8 cellular contexts compared by ENCODE assay signal in genomic region chr2:99488587-99488998, GRCh38. TPM values are rescaled to one million over a fixed set of nuclear protein-coding genes. Genes with fewer than 3 reads are reported as not detected.
DNase-seq lines count a peak whose midpoint lies in the region; ATAC-seq lines count a peak whose summit lies in the region.

No MANE protein-coding gene starts in this region.

- peaks cover 4% of the 10 kb centered on the region for H3K27me3 Mint-ChIP-seq in activated CD4-positive, alpha-beta memory T cell treated with anti-CD3 and anti-CD28 coated beads, Interleukin-2, amount 10 ng/mL, durations not matched to agents 7 days and 5 days

- H3K9me3 Mint-ChIP-seq in activated CD4-positive, alpha-beta memory T cell treated with anti-CD3 and anti-CD28 coated beads, Interleukin-2, amount 10 ng/mL, durations not matched to agents 7 days and 5 days: no peaks in the 10 kb centered on the region

- POLR2A ChIA-PET in activated CD4-positive, alpha-beta memory T cell treated with anti-CD3 and anti-CD28 coated beads, Interleukin-2, amount 10 ng/mL, durations not matched to agents 7 days and 5 days (lab: Charles Lee): interaction anchor here (1.0 kb wide), 1 partner anchor 152 kb away, joined by 5 read pairs; the partner anchor contains the start of genes EIF5B and TXNDC9

- H3K36me3 Mint-ChIP-seq in activated CD4-positive, alpha-beta memory T cell treated with anti-CD3 and anti-CD28 coated beads, Interleukin-2, amount 10 ng/mL, durations not matched to agents 7 days and 5 days (ENCODE audit: low read depth): peaks cover 12% of the 10 kb centered on the region

- CTCF ChIA-PET in activated CD4-positive, alpha-beta memory T cell treated with anti-CD3 and anti-CD28 coated beads, Interleukin-2, amount 10 ng/mL, durations not matched to agents 7 days and 5 days (lab: Charles Lee): no interaction called here

- peaks cover 23% of the 10 kb centered on the region for H3K4me1 Mint-ChIP-seq in activated CD4-positive, alpha-beta memory T cell treated with anti-CD3 and anti-CD28 coated beads, Interleukin-2, amount 10 ng/mL, durations not matched to agents 7 days and 5 days

- peak overlapping the region; percentile 91 for H3K27ac Mint-ChIP-seq in activated CD4-positive, alpha-beta memory T cell treated with anti-CD3 and anti-CD28 coated beads, Interleukin-2, amount 10 ng/mL, durations not matched to agents 7 days and 5 days

- peak overlapping the region; percentile 97 for H3K4me3 Mint-ChIP-seq in activated CD4-positive, alpha-beta memory T cell treated with anti-CD3 and anti-CD28 coated beads, Interleukin-2, amount 10 ng/mL, durations not matched to agents 7 days and 5 days

- no peak for ATAC-seq in GM18511 (IDR thresholded peaks at IDR 0.05; ENCODE audit: unreplicated experiment)
- ATAC-seq in GM19463 (IDR thresholded peaks at IDR 0.05; ENCODE audit: unreplicated experiment): no peak

- DNase-seq in DMS79 treated with DMSO at 0.1 percent for 48 hours (lab: John Stamatoyannopoulos, UW) (peak; percentile 53), HuH-7.5 (ENCODE audit: low spot score) (peak; percentile 38), germinal center (ENCODE audit: low spot score) (peak; percentile 29), renal cortical epithelial cell (ENCODE audit: low read depth) (peak; percentile 40), D341Med (ENCODE audit: low spot score) (no peak)
- DNase-seq in activated CD4-positive, alpha-beta memory T cell treated with anti-CD3 and anti-CD28 coated beads, Interleukin-2, amount 10 ng/mL, durations not matched to agents 7 days and 5 days: no peak

RNA-seq across cellular contexts. Expression of gene REV1, which starts 1.2 kb away (rescaled TPM):
- 10 to 100 TPM; 27.9 to 29.1 TPM for total RNA-seq in activated CD4-positive, alpha-beta memory T cell treated with anti-CD3 and anti-CD28 coated beads, Interleukin-2, amount 10 ng/mL, durations not matched to agents 7 days and 5 days
- 23.6 and 54.6 TPM in 2 replicates for total RNA-seq in renal cortical epithelial cell

Comparison
In these comparisons a context has a peak if more than half of its experiments do, and no peak if none do; other contexts are left out.
1. DNase-seq: peak in DMS79 treated with DMSO at 0.1 percent for 48 hours (single experiment), HuH-7.5 (single experiment), germinal center (single experiment) and renal cortical epithelial cell (single experiment); none in activated CD4-positive, alpha-beta memory T cell treated with anti-CD3 and anti-CD28 coated beads, Interleukin-2, amount 10 ng/mL, durations not matched to agents 7 days and 5 days (single experiment) and D341Med (single experiment).